Comparison of ENCODE assay signal across 17 cellular contexts in the genomic region with DNA sequence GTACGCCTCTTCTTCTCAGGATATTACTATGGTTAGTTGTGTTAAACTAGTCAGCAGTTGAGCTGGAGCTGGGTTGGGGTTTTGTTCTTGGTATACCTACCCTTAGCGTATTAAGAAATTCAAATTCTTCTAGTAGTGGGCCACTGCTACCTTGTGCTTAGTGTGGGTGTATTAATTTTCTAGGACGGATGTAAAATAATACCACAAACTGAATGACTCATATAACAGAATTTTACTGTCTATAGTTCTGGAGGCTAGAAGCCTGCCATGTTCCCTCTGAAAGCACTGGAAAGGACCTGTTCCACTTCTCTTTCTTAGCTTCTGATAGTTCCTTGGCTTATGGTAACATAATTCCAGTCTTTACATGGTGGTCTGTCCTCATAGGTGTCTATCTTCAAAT.
"Had no signal": no experiment of that assay in that cellular context is flagged by ENCODE, and none has a peak within 500 bp of the region (broad histone marks: within the 10 kb centered on the region; RNA-seq: fewer than 3 reads in every experiment).

No MANE protein-coding gene starts in this region.

- H3K4me1 ChIP-seq: esophagus muscularis mucosa, gastrocnemius medialis, heart right ventricle, parathyroid adenoma, psoas muscle, stomach, transverse colon had no signal

- H3K4me3 ChIP-seq: esophagus muscularis mucosa, gastrocnemius medialis, heart right ventricle, psoas muscle, stomach, thoracic aorta, transverse colon had no signal

- DNase-seq: effector memory CD8-positive, alpha-beta T cell; gastrocnemius medialis; heart right ventricle; hypothalamus; kidney glomerular epithelial cell; naive thymus-derived CD4-positive, alpha-beta T cell; nephron progenitor cell; psoas muscle; retina; stimulated activated naive CD4-positive, alpha-beta T cell; stomach; substantia nigra; transverse colon had no signal

- H3K9ac ChIP-seq: parathyroid adenoma had no signal

- H3K9me3 ChIP-seq: esophagus muscularis mucosa, gastrocnemius medialis, psoas muscle, stomach, thoracic aorta, transverse colon had no signal

- H3K79me2 ChIP-seq: parathyroid adenoma had no signal

- H3K36me3 ChIP-seq: esophagus muscularis mucosa, gastrocnemius medialis, heart right ventricle, stomach, thoracic aorta, transverse colon had no signal

- H2AFZ ChIP-seq: parathyroid adenoma had no signal

- H3K27ac ChIP-seq: epithelial cell of prostate, esophagus muscularis mucosa, gastrocnemius medialis, heart right ventricle, parathyroid adenoma, psoas muscle, stomach, thoracic aorta, transverse colon had no signal

- H3K27me3 ChIP-seq: esophagus muscularis mucosa, gastrocnemius medialis, heart right ventricle, stomach, transverse colon had no signal
